In genomic region chr6:123529058-123529457, GRCh38 we compare ENCODE assay signal across 2 cellular contexts.
TF ChIP-seq lines count a peak whose summit lies in the region.

No MANE protein-coding gene starts in this region.

TF ChIP-seq in SK-N-SH, 30 proteins besides CTCF, POLR2A, EP300 and RAD21 (continued from another document):
- TF ChIP-seq YY1 (IDR thresholded peaks at IDR 0.05; ENCODE audit: low read depth) (no peak), USF2 (IDR thresholded peaks at IDR 0.05; ENCODE audit: borderline replicate concordance, low read depth, low read length) (no peak), PBX3 (IDR thresholded peaks at IDR 0.05) (no peak), NFIC (IDR thresholded peaks at IDR 0.05; ENCODE audit: borderline replicate concordance) (no peak), MXI1 (IDR thresholded peaks at IDR 0.05; ENCODE audit: low read depth, low read length) (no peak), NRF1 (IDR thresholded peaks at IDR 0.05; ENCODE audit: low read depth, low read length) (no peak), RCOR1 (IDR thresholded peaks at IDR 0.05; ENCODE audit: low read length) (no peak), JUND (IDR thresholded peaks at IDR 0.05) (no peak), SIN3A (IDR thresholded peaks at IDR 0.05; ENCODE audit: borderline replicate concordance, low read depth, low read length) (no peak)
TF ChIP-seq in SK-N-SH: peak in this region for 0.

TF ChIP-seq in SK-N-SH treated with all-trans-retinoic acid at 6 μM for 48 hours, 23 proteins besides CTCF, POLR2A, EP300 and RAD21 (continued from another document):
- TF ChIP-seq, protein P1, sequence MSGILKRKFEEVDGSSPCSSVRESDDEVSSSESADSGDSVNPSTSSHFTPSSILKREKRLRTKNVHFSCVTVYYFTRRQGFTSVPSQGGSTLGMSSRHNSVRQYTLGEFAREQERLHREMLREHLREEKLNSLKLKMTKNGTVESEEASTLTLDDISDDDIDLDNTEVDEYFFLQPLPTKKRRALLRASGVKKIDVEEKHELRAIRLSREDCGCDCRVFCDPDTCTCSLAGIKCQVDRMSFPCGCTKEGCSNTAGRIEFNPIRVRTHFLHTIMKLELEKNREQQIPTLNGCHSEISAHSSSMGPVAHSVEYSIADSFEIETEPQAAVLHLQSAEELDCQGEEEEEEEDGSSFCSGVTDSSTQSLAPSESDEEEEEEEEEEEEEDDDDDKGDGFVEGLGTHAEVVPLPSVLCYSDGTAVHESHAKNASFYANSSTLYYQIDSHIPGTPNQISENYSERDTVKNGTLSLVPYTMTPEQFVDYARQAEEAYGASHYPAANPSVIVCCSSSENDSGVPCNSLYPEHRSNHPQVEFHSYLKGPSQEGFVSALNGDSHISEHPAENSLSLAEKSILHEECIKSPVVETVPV (CRISPR knock-in tag; IDR thresholded peaks at IDR 0.05) = no peak
- TF ChIP-seq ZC3H10 (CRISPR knock-in tag; IDR thresholded peaks at IDR 0.05) (no peak), PPARA (CRISPR knock-in tag; IDR thresholded peaks at IDR 0.05; ENCODE audit: borderline replicate concordance) (no peak), ESRRG (CRISPR knock-in tag; IDR thresholded peaks at IDR 0.05) (no peak), ZNF70 (CRISPR knock-in tag; IDR thresholded peaks at IDR 0.05) (no peak), ARNTL (CRISPR knock-in tag; IDR thresholded peaks at IDR 0.05; ENCODE audit: borderline replicate concordance, low read depth) (no peak)
- TF ChIP-seq, protein P2, sequence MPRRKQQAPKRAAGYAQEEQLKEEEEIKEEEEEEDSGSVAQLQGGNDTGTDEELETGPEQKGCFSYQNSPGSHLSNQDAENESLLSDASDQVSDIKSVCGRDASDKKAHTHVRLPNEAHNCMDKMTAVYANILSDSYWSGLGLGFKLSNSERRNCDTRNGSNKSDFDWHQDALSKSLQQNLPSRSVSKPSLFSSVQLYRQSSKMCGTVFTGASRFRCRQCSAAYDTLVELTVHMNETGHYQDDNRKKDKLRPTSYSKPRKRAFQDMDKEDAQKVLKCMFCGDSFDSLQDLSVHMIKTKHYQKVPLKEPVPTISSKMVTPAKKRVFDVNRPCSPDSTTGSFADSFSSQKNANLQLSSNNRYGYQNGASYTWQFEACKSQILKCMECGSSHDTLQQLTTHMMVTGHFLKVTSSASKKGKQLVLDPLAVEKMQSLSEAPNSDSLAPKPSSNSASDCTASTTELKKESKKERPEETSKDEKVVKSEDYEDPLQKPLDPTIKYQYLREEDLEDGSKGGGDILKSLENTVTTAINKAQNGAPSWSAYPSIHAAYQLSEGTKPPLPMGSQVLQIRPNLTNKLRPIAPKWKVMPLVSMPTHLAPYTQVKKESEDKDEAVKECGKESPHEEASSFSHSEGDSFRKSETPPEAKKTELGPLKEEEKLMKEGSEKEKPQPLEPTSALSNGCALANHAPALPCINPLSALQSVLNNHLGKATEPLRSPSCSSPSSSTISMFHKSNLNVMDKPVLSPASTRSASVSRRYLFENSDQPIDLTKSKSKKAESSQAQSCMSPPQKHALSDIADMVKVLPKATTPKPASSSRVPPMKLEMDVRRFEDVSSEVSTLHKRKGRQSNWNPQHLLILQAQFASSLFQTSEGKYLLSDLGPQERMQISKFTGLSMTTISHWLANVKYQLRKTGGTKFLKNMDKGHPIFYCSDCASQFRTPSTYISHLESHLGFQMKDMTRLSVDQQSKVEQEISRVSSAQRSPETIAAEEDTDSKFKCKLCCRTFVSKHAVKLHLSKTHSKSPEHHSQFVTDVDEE (CRISPR knock-in tag; IDR thresholded peaks at IDR 0.05) = no peak
